8 cellular contexts compared by ENCODE assay signal in the genomic region with DNA sequence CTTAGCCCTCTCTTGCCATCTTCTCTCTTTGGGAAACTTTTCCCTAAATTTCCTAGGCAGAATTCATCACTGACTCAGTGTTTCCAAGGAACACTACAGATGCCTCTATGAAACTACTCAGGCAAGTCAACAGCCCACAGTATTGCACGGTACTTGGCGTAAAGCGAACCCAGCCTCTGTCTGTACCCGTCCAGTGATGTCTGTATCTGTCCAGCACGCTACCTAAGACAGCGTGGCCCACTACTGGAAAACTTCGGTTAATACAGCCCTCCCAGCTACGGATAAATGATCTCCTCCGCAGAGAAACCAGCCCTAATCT.
DNase-seq lines count a peak whose midpoint lies in the region; ATAC-seq lines count a peak whose summit lies in the region.

No MANE protein-coding gene starts in this region.

- H3K27me3 ChIP-seq in ACC112 (ENCODE audit: insufficient read depth, low read length) (no peaks in the 10 kb centered on the region), iPS-20b (ENCODE audit: insufficient read depth, low read length) (peaks cover 9% of the 10 kb centered on the region)

- H3K27ac Mint-ChIP-seq in stimulated activated naive CD8-positive, alpha-beta T cell treated with anti-CD3 and anti-CD28 coated beads, Interleukin-15, Interleukin-2, amounts not matched to agents 100 ng/mL and 50 ng/mL, for 24 hours, result peak overlapping the region; percentile 90

- H3K27me3 Mint-ChIP-seq in stimulated activated naive CD8-positive, alpha-beta T cell treated with anti-CD3 and anti-CD28 coated beads, Interleukin-15, Interleukin-2, amounts not matched to agents 100 ng/mL and 50 ng/mL, for 24 hours, result no peaks in the 10 kb centered on the region

- no peaks in the 10 kb centered on the region for H3K9me3 ChIP-seq in iPS-20b (ENCODE audit: insufficient read depth, low read depth, low read length)

- no peaks in the 10 kb centered on the region for H3K9me3 Mint-ChIP-seq in stimulated activated naive CD8-positive, alpha-beta T cell treated with anti-CD3 and anti-CD28 coated beads, Interleukin-15, Interleukin-2, amounts not matched to agents 100 ng/mL and 50 ng/mL, for 24 hours

- ATAC-seq in GM19328 (IDR thresholded peaks at IDR 0.05; ENCODE audit: unreplicated experiment), result peak; percentile 20
- peak; percentile 3 for ATAC-seq in HG03565 (IDR thresholded peaks at IDR 0.05; ENCODE audit: unreplicated experiment)

- peak overlapping the region; percentile 94 for H3K4me3 Mint-ChIP-seq in stimulated activated naive CD8-positive, alpha-beta T cell treated with anti-CD3 and anti-CD28 coated beads, Interleukin-15, Interleukin-2, amounts not matched to agents 100 ng/mL and 50 ng/mL, for 24 hours

- H3K4me1 Mint-ChIP-seq in stimulated activated naive CD8-positive, alpha-beta T cell treated with anti-CD3 and anti-CD28 coated beads, Interleukin-15, Interleukin-2, amounts not matched to agents 100 ng/mL and 50 ng/mL, for 24 hours (ENCODE audit: low read depth), result peaks cover 41% of the 10 kb centered on the region

- H3K27ac ChIP-seq in ACC112 (ENCODE audit: low read depth, low read length) (peak overlapping the region; percentile 17; the same call in 1 of the 2 replicates), angular gyrus (ENCODE audit: low read depth, low read length) (peak overlapping the region; percentile 51), iPS-20b (ENCODE audit: low read length) (no peak overlapping the region)

- H3K4me1 ChIP-seq in ACC112 (ENCODE audit: control insufficient read depth, insufficient read depth, low read length, unreplicated experiment), result peaks cover 26% of the 10 kb centered on the region
- no peaks in the 10 kb centered on the region for H3K4me1 ChIP-seq in iPS-20b (ENCODE audit: insufficient read depth, low read length)

- H3K4me3 ChIP-seq in ACC112 (ENCODE audit: low read depth, low read length) (peak overlapping the region; percentile 88), iPS-20b (ENCODE audit: low read length) (peak overlapping the region; percentile 99)

- H3K36me3 Mint-ChIP-seq in stimulated activated naive CD8-positive, alpha-beta T cell treated with anti-CD3 and anti-CD28 coated beads, Interleukin-15, Interleukin-2, amounts not matched to agents 100 ng/mL and 50 ng/mL, for 24 hours (ENCODE audit: low read depth), result peaks cover 16% of the 10 kb centered on the region

- H3K9ac ChIP-seq in iPS-20b (ENCODE audit: low read depth, low read length), result peak overlapping the region; percentile 96

- no peak for DNase-seq in LoVo (ENCODE audit: low spot score)
- no peak for DNase-seq in effector CD8-positive, alpha-beta T cell (lab: John Stamatoyannopoulos, UW)

- peak overlapping the region; percentile 63 for H2AFZ ChIP-seq in ACC112 (ENCODE audit: low read length, unreplicated experiment)

- H3K36me3 ChIP-seq in ACC112 (ENCODE audit: insufficient read depth, low read length) (no peaks in the 10 kb centered on the region), iPS-20b (ENCODE audit: insufficient read depth, low read depth, low read length) (peaks cover 10% of the 10 kb centered on the region; the same call in 1 of the 2 replicates)

- peaks cover 28% of the 10 kb centered on the region for H3K79me2 ChIP-seq in ACC112 (ENCODE audit: control insufficient read depth, insufficient read depth, low read length, unreplicated experiment)
